Comparison of ENCODE assay signal across 37 cellular contexts in genomic region chr6:45289751-45290514, GRCh38.
"Had no signal": no experiment of that assay in that cellular context is flagged by ENCODE, and none has a peak within 500 bp of the region (broad histone marks: within the 10 kb centered on the region; RNA-seq: fewer than 3 reads in every experiment).

No MANE protein-coding gene starts in this region.

- H3K4me3 ChIP-seq: adrenal gland, body of pancreas, cardiac muscle cell had no signal

- FAIRE-seq: astrocyte, bronchial epithelial cell had no signal

- H3K9me3 Mint-ChIP-seq: activated T-helper 17 cell treated with anti-CD3 and anti-CD28 coated beads, Interleukin-2, amount 50 U/mL, for 72 hours; central memory CD8-positive, alpha-beta T cell had no signal

- H3K27ac ChIP-seq: adrenal gland, body of pancreas, brain microvascular endothelial cell, cardiac muscle cell, VCaP had no signal

- ATAC-seq: activated CD8-positive, alpha-beta T cell treated with anti-CD3 and anti-CD28 coated beads for 36 hours; activated naive CD4-positive, alpha-beta T cell treated with anti-CD3 and anti-CD28 coated beads, Interleukin-2, amount 50 U/mL, for 72 hours; activated T-cell treated with anti-CD3 and anti-CD28 coated beads, Interleukin-2, amount 50 U/mL, for 4 hours; activated T-cell treated with anti-CD3 and anti-CD28 coated beads, Interleukin-2, amount 50 U/mL, for 72 hours; activated T-helper 17 cell treated with anti-CD3 and anti-CD28 coated beads, Interleukin-2, amount 50 U/mL, for 72 hours; body of pancreas had no signal

- H3K27me3 Mint-ChIP-seq: activated B cell treated with CpG ODN at 0.5 μM for 24 hours; activated CD4-positive, alpha-beta memory T cell treated with anti-CD3 and anti-CD28 coated beads for 36 hours; activated CD4-positive, alpha-beta T cell treated with anti-CD3 and anti-CD28 coated beads, Interleukin-2, amount 10 ng/mL, durations not matched to agents 7 days and 5 days; activated CD8-positive, alpha-beta T cell treated with anti-CD3 and anti-CD28 coated beads for 36 hours; activated naive CD8-positive, alpha-beta T cell treated with anti-CD3 and anti-CD28 coated beads for 36 hours; activated T-helper 17 cell treated with anti-CD3 and anti-CD28 coated beads, Interleukin-2, amount 50 U/mL, for 72 hours; central memory CD8-positive, alpha-beta T cell had no signal

- H3K9me3 ChIP-seq: adrenal gland, body of pancreas had no signal

- H3K4me3 Mint-ChIP-seq: activated B cell treated with CpG ODN at 0.5 μM for 24 hours; activated CD4-positive, alpha-beta memory T cell treated with anti-CD3 and anti-CD28 coated beads for 36 hours; activated CD4-positive, alpha-beta T cell treated with anti-CD3 and anti-CD28 coated beads, Interleukin-2, amount 10 ng/mL, durations not matched to agents 7 days and 5 days; activated CD8-positive, alpha-beta T cell treated with anti-CD3 and anti-CD28 coated beads for 36 hours; activated naive CD4-positive, alpha-beta T cell treated with anti-CD3 and anti-CD28 coated beads for 36 hours; activated naive CD8-positive, alpha-beta T cell treated with anti-CD3 and anti-CD28 coated beads for 36 hours; activated T-cell treated with anti-CD3 and anti-CD28 coated beads, Interleukin-2, amount 50 U/mL, for 4 hours; activated T-cell treated with anti-CD3 and anti-CD28 coated beads, Interleukin-2, amount 50 U/mL, for 72 hours; activated T-helper 1 cell treated with anti-CD3 and anti-CD28 coated beads, Interleukin-12 subunit alpha, Interleukin-12 subunit beta, Interleukin-2, Interleukin-4 antibody, amounts not matched to agents 30 ng/mL and 10 ng/mL and 1 ng/mL, durations not matched to agents 14 hours and 24 hours and 36 hours; activated T-helper 17 cell treated with anti-CD3 and anti-CD28 coated beads, Interleukin-2, amount 50 U/mL, for 72 hours; central memory CD8-positive, alpha-beta T cell; T-helper 1 cell treated with Interleukin-12 subunit alpha and Interleukin-12 subunit beta and Interleukin-4 antibody, amounts not matched to agents 30 μg/mL and 1 μg/mL, for 36 hours; T-helper 2 cell treated with Interferon-gamma antibody and Interleukin-4, amounts not matched to agents 5 μg/mL and 100 μg/mL, for 36 hours had no signal

- H3K27ac Mint-ChIP-seq: activated B cell treated with CpG ODN at 0.5 μM for 24 hours; activated CD4-positive, alpha-beta memory T cell treated with anti-CD3 and anti-CD28 coated beads for 36 hours; activated CD4-positive, alpha-beta T cell treated with anti-CD3 and anti-CD28 coated beads, Interleukin-2, amount 10 ng/mL, durations not matched to agents 7 days and 5 days; activated CD8-positive, alpha-beta T cell treated with anti-CD3 and anti-CD28 coated beads for 36 hours; activated naive CD4-positive, alpha-beta T cell treated with anti-CD3 and anti-CD28 coated beads for 36 hours; activated naive CD4-positive, alpha-beta T cell treated with anti-CD3 and anti-CD28 coated beads, Interleukin-2, amount 50 U/mL, for 72 hours; activated naive CD8-positive, alpha-beta T cell treated with anti-CD3 and anti-CD28 coated beads for 36 hours; activated T-cell treated with anti-CD3 and anti-CD28 coated beads, Interleukin-2, amount 50 U/mL, for 72 hours; activated T-helper 1 cell treated with anti-CD3 and anti-CD28 coated beads, Interleukin-12 subunit alpha, Interleukin-12 subunit beta, Interleukin-2, Interleukin-4 antibody, amounts not matched to agents 30 ng/mL and 10 ng/mL and 1 ng/mL, durations not matched to agents 14 hours and 24 hours and 36 hours; activated T-helper 17 cell treated with anti-CD3 and anti-CD28 coated beads, Interleukin-2, amount 50 U/mL, for 72 hours; T-helper 1 cell treated with Interleukin-12 subunit alpha and Interleukin-12 subunit beta and Interleukin-4 antibody, amounts not matched to agents 30 μg/mL and 1 μg/mL, for 36 hours; T-helper 2 cell treated with Interferon-gamma antibody and Interleukin-4, amounts not matched to agents 5 μg/mL and 100 μg/mL, for 36 hours had no signal

- DNase-seq: activated B cell treated with CpG ODN at 0.5 μM for 24 hours; activated CD4-positive, alpha-beta memory T cell treated with anti-CD3 and anti-CD28 coated beads for 36 hours; activated CD4-positive, alpha-beta T cell treated with anti-CD3 and anti-CD28 coated beads for 4 hours; activated CD4-positive, alpha-beta T cell treated with anti-CD3 and anti-CD28 coated beads, Interleukin-2, amount 10 ng/mL, durations not matched to agents 7 days and 5 days; activated CD4-positive, CD25-positive, alpha-beta regulatory T cell treated with anti-CD3 and anti-CD28 coated beads, Interleukin-2, amount 50 U/mL, for 72 hours; activated CD8-positive, alpha-beta memory T cell treated with anti-CD3 and anti-CD28 coated beads, Interleukin-2, amount 50 U/mL, for 4 hours; activated CD8-positive, alpha-beta T cell treated with anti-CD3 and anti-CD28 coated beads for 36 hours; activated effector memory CD4-positive, alpha-beta T cell treated with anti-CD3 and anti-CD28 coated beads, Interleukin-2, amount 50 U/mL, for 16 hours; activated gamma-delta T cell treated with Interleukin-2 at 50 U/mL for 16 hours; activated naive CD4-positive, alpha-beta T cell; activated naive CD4-positive, alpha-beta T cell treated with anti-CD3 and anti-CD28 coated beads for 36 hours; activated naive CD4-positive, alpha-beta T cell treated with anti-CD3 and anti-CD28 coated beads, Interleukin-2, amount 50 U/mL, for 16 hours; activated naive CD8-positive, alpha-beta T cell treated with anti-CD3 and anti-CD28 coated beads for 36 hours; activated T-cell treated with anti-CD3 and anti-CD28 coated beads for 4 hours; activated T-cell treated with anti-CD3 and anti-CD28 coated beads, Interleukin-2, amount 50 U/mL, for 1 hour; activated T-cell treated with anti-CD3 and anti-CD28 coated beads, Interleukin-2, amount 50 U/mL, for 4 hours; activated T-cell treated with anti-CD3 and anti-CD28 coated beads, Interleukin-2, amount 50 U/mL, for 72 hours; adrenal gland; amniotic stem cell; aorta; body of pancreas; brain microvascular endothelial cell; caudate nucleus; cerebellar nuclear complex; T-helper 1 cell; T-helper 2 cell; T-helper 9 cell had no signal

- H3K27me3 ChIP-seq: adrenal gland, body of pancreas, brain microvascular endothelial cell, cardiac muscle cell had no signal

- H3K4me1 ChIP-seq: adrenal gland, body of pancreas had no signal

- H3K36me3 ChIP-seq: adrenal gland, brain microvascular endothelial cell, cardiac muscle cell had no signal
